In the genomic region with DNA sequence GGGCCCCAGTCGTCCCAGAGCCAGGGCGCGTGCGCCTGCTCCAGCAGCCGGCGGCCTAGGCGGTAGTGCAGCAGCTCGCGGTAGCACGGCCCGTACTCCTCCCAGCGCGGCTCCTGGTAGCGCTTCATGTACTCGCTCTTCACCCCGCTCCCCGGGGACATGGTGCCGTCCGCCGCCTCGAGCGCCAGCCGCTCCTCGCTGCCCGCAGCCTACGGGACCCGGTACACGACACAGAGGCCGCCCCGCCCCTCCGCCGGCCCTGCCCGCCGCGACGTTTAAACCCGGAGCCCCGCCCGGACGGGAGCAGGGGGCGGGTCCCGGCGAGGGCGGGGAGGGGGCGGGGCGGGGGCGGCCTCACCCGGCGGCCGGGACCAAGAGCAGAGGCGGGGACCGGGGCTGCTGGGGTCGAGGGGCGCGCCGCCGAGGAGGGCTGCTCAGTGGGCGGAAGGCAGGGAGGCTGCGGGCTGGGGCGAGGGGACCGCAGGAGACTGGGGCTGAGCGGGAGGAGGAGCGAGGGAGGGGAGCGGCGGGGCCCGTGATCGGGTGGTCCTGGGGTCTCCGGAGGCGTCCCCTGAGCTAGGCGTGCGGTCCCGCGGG, we compare ENCODE assay signal across 1 cellular context.
TF ChIP-seq lines count a peak whose summit lies in the region.

No MANE protein-coding gene starts in this region.

TF ChIP-seq in HEK293, 187 proteins besides CTCF, POLR2A, EP300 and RAD21 (continued from another document and continues in another):
- no peak for TF ChIP-seq PRDM2 (tag by site-specific recombination; IDR thresholded peaks at IDR 0.05; ENCODE audit: borderline replicate concordance)
- TF ChIP-seq ZNF121 (tag by site-specific recombination; IDR thresholded peaks at IDR 0.05): no peak
- TF ChIP-seq KLF1 (tag by site-specific recombination; IDR thresholded peaks at IDR 0.05): peak; percentile 85
- TF ChIP-seq ZNF350 (tag by site-specific recombination; IDR thresholded peaks at IDR 0.05): no peak
- TF ChIP-seq ZNF214 (tag by site-specific recombination; IDR thresholded peaks at IDR 0.05; ENCODE audit: borderline replicate concordance): no peak
- TF ChIP-seq PATZ1 (tag by site-specific recombination; IDR thresholded peaks at IDR 0.05): peak; percentile 35
- peak; percentile 90 for TF ChIP-seq KLF9 (tag by site-specific recombination; IDR thresholded peaks at IDR 0.05; ENCODE audit: low read depth)
- no peak for TF ChIP-seq ZBTB21 (tag by site-specific recombination; IDR thresholded peaks at IDR 0.05)
- no peak for TF ChIP-seq PRDM4 (tag by site-specific recombination; IDR thresholded peaks at IDR 0.05)
- no peak for TF ChIP-seq ZNF274 (IDR thresholded peaks at IDR 0.05; ENCODE audit: low read length)
- TF ChIP-seq ZNF274 (tag by site-specific recombination; IDR thresholded peaks at IDR 0.05; ENCODE audit: borderline replicate concordance): no peak
- peak; percentile 97 for TF ChIP-seq ZNF610 (tag by site-specific recombination; IDR thresholded peaks at IDR 0.05; ENCODE audit: borderline replicate concordance)
- TF ChIP-seq ZNF645 (tag by site-specific recombination; IDR thresholded peaks at IDR 0.05): no peak
- TF ChIP-seq, protein P1, sequence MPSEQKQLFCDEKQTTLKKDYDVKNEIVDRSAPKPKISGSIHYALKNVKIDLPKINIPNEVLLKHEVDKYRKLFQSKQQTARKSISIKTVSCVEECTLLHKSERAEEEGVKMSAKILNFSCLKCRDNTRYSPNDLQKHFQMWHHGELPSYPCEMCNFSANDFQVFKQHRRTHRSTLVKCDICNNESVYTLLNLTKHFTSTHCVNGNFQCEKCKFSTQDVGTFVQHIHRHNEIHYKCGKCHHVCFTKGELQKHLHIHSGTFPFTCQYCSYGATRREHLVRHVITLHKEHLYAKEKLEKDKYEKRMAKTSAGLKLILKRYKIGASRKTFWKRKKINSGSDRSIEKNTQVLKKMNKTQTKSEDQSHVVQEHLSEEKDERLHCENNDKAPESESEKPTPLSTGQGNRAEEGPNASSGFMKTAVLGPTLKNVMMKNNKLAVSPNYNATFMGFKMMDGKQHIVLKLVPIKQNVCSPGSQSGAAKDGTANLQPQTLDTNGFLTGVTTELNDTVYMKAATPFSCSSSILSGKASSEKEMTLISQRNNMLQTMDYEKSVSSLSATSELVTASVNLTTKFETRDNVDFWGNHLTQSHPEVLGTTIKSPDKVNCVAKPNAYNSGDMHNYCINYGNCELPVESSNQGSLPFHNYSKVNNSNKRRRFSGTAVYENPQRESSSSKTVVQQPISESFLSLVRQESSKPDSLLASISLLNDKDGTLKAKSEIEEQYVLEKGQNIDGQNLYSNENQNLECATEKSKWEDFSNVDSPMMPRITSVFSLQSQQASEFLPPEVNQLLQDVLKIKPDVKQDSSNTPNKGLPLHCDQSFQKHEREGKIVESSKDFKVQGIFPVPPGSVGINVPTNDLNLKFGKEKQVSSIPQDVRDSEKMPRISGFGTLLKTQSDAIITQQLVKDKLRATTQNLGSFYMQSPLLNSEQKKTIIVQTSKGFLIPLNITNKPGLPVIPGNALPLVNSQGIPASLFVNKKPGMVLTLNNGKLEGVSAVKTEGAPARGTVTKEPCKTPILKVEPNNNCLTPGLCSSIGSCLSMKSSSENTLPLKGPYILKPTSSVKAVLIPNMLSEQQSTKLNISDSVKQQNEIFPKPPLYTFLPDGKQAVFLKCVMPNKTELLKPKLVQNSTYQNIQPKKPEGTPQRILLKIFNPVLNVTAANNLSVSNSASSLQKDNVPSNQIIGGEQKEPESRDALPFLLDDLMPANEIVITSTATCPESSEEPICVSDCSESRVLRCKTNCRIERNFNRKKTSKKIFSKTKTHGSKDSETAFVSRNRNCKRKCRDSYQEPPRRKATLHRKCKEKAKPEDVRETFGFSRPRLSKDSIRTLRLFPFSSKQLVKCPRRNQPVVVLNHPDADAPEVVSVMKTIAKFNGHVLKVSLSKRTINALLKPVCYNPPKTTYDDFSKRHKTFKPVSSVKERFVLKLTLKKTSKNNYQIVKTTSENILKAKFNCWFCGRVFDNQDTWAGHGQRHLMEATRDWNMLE (tag by site-specific recombination; conservative IDR thresholded peaks at IDR 0.05; ENCODE audit: low read depth): no peak
- TF ChIP-seq ZNF670 (tag by site-specific recombination; IDR thresholded peaks at IDR 0.05; ENCODE audit: low read depth): no peak
- TF ChIP-seq ZNF132 (tag by site-specific recombination; IDR thresholded peaks at IDR 0.05; ENCODE audit: borderline replicate concordance): no peak
- peak; percentile 4 for TF ChIP-seq GLIS1 (tag by site-specific recombination; IDR thresholded peaks at IDR 0.05)
- peak; percentile 67; the same call in 1 of the 2 replicates for TF ChIP-seq ZBTB10 (tag by site-specific recombination; IDR thresholded peaks at IDR 0.05)
- TF ChIP-seq KLF8 (tag by site-specific recombination; IDR thresholded peaks at IDR 0.05): peak; percentile 90; the same call in 1 of the 2 replicates
- TF ChIP-seq ZNF433 (tag by site-specific recombination; IDR thresholded peaks at IDR 0.05; ENCODE audit: low read depth): no peak
- TF ChIP-seq GFI1B (tag by site-specific recombination; IDR thresholded peaks at IDR 0.05): no peak
- 0 out of 2 replicates have a peak, but pooled peaks have one; percentile 67 for TF ChIP-seq GLIS2 (tag by site-specific recombination; IDR thresholded peaks at IDR 0.05)
- TF ChIP-seq SCRT2 (tag by site-specific recombination; IDR thresholded peaks at IDR 0.05): no peak
- peak; percentile 93 for TF ChIP-seq ZFHX2 (tag by site-specific recombination; conservative IDR thresholded peaks at IDR 0.05)
- TF ChIP-seq, protein P2, sequence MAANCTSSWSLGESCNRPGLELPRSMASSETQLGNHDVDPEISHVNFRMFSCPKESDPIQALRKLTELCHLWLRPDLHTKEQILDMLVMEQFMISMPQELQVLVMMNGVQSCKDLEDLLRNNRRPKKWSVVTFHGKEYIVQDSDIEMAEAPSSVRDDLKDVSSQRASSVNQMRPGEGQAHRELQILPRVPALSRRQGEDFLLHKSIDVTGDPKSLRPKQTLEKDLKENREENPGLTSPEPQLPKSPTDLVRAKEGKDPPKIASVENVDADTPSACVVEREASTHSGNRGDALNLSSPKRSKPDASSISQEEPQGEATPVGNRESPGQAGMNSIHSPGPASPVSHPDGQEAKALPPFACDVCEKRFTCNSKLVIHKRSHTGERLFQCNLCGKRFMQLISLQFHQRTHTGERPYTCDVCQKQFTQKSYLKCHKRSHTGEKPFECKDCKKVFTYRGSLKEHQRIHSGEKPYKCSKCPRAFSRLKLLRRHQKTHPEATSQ (tag by site-specific recombination; IDR thresholded peaks at IDR 0.05): peak; percentile 84; the same call in 1 of the 2 replicates
- TF ChIP-seq ZNF239 (tag by site-specific recombination; IDR thresholded peaks at IDR 0.05): peak; percentile 65; the same call in 1 of the 2 replicates
- TF ChIP-seq ZNF248 (tag by site-specific recombination; IDR thresholded peaks at IDR 0.05): no peak
- no peak for TF ChIP-seq ZNF777 (tag by site-specific recombination; IDR thresholded peaks at IDR 0.05; ENCODE audit: borderline replicate concordance)
- TF ChIP-seq, protein P3, sequence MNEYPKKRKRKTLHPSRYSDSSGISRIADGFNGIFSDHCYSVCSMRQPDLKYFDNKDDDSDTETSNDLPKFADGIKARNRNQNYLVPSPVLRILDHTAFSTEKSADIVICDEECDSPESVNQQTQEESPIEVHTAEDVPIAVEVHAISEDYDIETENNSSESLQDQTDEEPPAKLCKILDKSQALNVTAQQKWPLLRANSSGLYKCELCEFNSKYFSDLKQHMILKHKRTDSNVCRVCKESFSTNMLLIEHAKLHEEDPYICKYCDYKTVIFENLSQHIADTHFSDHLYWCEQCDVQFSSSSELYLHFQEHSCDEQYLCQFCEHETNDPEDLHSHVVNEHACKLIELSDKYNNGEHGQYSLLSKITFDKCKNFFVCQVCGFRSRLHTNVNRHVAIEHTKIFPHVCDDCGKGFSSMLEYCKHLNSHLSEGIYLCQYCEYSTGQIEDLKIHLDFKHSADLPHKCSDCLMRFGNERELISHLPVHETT (tag by site-specific recombination; IDR thresholded peaks at IDR 0.05): no peak
